ENCODE assay signal across 10 cellular contexts in genomic region chr13:25847145-25847544, GRCh38.
DNase-seq lines count a peak whose midpoint lies in the region; ATAC-seq and TF ChIP-seq lines count a peak whose summit lies in the region.
"Had no signal": no experiment of that assay in that cellular context is flagged by ENCODE, and none has a peak within 500 bp of the region (broad histone marks: within the 10 kb centered on the region; RNA-seq: fewer than 3 reads in every experiment).

No MANE protein-coding gene starts in this region.

- ATAC-seq in GM18511 (IDR thresholded peaks at IDR 0.05; ENCODE audit: unreplicated experiment) = peak; percentile 80
- peak; percentile 89 for ATAC-seq in GM21423 (IDR thresholded peaks at IDR 0.05; ENCODE audit: unreplicated experiment)
- no peak for ATAC-seq in HG03097 (IDR thresholded peaks at IDR 0.05; ENCODE audit: low FRiP score, unreplicated experiment)

- H3K9me2 ChIP-seq in hepatocyte (replicated peaks; ENCODE audit: insufficient read depth) = no peaks in the 10 kb centered on the region

- no peak overlapping the region for H3K4me3 Mint-ChIP-seq in endothelial cell (ENCODE audit: unreplicated experiment)

- 94% methylated on average over 5 of the region's 5 CpGs for WGBS in hepatocyte (ENCODE audit: low lambda C conversion rate, missing lambda C conversion rate)

- peaks cover 22% of the 10 kb centered on the region for H3K4me1 Mint-ChIP-seq in endothelial cell (ENCODE audit: unreplicated experiment)

- DNase-seq in Jurkat, Clone E6-1 (ENCODE audit: low read depth, low spot score) = peak; percentile 81
- no peak for DNase-seq in endothelial cell (ENCODE audit: low spot score)
- DNase-seq in NCI-H1694 (lab: John Stamatoyannopoulos, UW) = no peak
- DNase-seq in hepatocyte (ENCODE audit: low spot score) = no peak
- no peak for DNase-seq in osteoblast (ENCODE audit: insufficient read length, low spot score, missing footprints)
- DNase-seq: EL, mesenchymal stem cell had no signal

- H3K27me3 Mint-ChIP-seq in endothelial cell (ENCODE audit: unreplicated experiment) = peaks cover 5% of the 10 kb centered on the region

- H3K27me3 ChIP-seq in hepatocyte (no peaks in the 10 kb centered on the region), osteoblast (ENCODE audit: insufficient read depth, low read length) (no peaks in the 10 kb centered on the region)

- no peak for TF ChIP-seq CTCF in endothelial cell (IDR thresholded peaks at IDR 0.05; ENCODE audit: unreplicated experiment)
- no peak for TF ChIP-seq CTCF in hepatocyte (IDR thresholded peaks at IDR 0.05; ENCODE audit: poor library complexity)
- no peak for TF ChIP-seq CTCF in osteoblast (IDR thresholded peaks at IDR 0.05; ENCODE audit: extremely low read depth, low read depth, low read length)

- H4K20me1 ChIP-seq in hepatocyte (ENCODE audit: insufficient read depth, poor library complexity, severe bottlenecking) (no peaks in the 10 kb centered on the region), osteoblast (ENCODE audit: insufficient read depth, low read length) (no peaks in the 10 kb centered on the region)

- H3K79me2 ChIP-seq in hepatocyte (no peaks in the 10 kb centered on the region), osteoblast (ENCODE audit: insufficient read depth, low read length) (no peaks in the 10 kb centered on the region)

- H3K36me3 ChIP-seq in hepatocyte (replicated peaks; ENCODE audit: insufficient read depth, low read depth) = no peaks in the 10 kb centered on the region
- no peaks in the 10 kb centered on the region for H3K36me3 ChIP-seq in osteoblast (ENCODE audit: insufficient read depth, low read length)

- peak overlapping the region; percentile 14 for H3K27ac Mint-ChIP-seq in endothelial cell (ENCODE audit: unreplicated experiment)

- no peaks in the 10 kb centered on the region for H3K9me3 ChIP-seq in hepatocyte (ENCODE audit: low read depth)
- no peaks in the 10 kb centered on the region for H3K9me3 ChIP-seq in osteoblast (ENCODE audit: low read depth, low read length)

- no peak overlapping the region for H3K4me2 ChIP-seq in hepatocyte
- no peak overlapping the region for H3K4me2 ChIP-seq in osteoblast (ENCODE audit: insufficient read depth, low read length)

- H3K36me3 Mint-ChIP-seq in endothelial cell (ENCODE audit: low read depth, unreplicated experiment) = no peaks in the 10 kb centered on the region

- no peak overlapping the region for H2AFZ ChIP-seq in hepatocyte
- H2AFZ ChIP-seq in osteoblast (ENCODE audit: low read length) = no peak overlapping the region

- H3K4me1 ChIP-seq in hepatocyte (ENCODE audit: insufficient read depth) = no peaks in the 10 kb centered on the region
- no peaks in the 10 kb centered on the region for H3K4me1 ChIP-seq in osteoblast (ENCODE audit: insufficient read depth, low read length)

- H3K27ac ChIP-seq in hepatocyte (no peak overlapping the region), osteoblast (ENCODE audit: low read depth, low read length) (no peak overlapping the region)

- H3K4me3 ChIP-seq in Jurkat, Clone E6-1 (ENCODE audit: low read length) = peak overlapping the region; percentile 10; the same call in 1 of the 2 replicates
- no peak overlapping the region for H3K4me3 ChIP-seq in hepatocyte
- no peak overlapping the region for H3K4me3 ChIP-seq in osteoblast (ENCODE audit: insufficient read depth, low read length)

- no peaks in the 10 kb centered on the region for H3K9me3 Mint-ChIP-seq in endothelial cell (ENCODE audit: unreplicated experiment)
